Comparison of ENCODE assay signal across 1 cellular context in genomic region chr1:29230553-29231378, GRCh38.
TF ChIP-seq lines count a peak whose summit lies in the region.

A gene with protein sequence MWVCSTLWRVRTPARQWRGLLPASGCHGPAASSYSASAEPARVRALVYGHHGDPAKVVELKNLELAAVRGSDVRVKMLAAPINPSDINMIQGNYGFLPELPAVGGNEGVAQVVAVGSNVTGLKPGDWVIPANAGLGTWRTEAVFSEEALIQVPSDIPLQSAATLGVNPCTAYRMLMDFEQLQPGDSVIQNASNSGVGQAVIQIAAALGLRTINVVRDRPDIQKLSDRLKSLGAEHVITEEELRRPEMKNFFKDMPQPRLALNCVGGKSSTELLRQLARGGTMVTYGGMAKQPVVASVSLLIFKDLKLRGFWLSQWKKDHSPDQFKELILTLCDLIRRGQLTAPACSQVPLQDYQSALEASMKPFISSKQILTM (minus strand): TSS chr1:29230934. CDS start chr1:29230906, 28 bp downstream.

TF ChIP-seq in GM23338, 12 proteins besides CTCF, POLR2A, EP300 and RAD21 (continued from another document):
- TF ChIP-seq JUNB (IDR thresholded peaks at IDR 0.05; ENCODE audit: unreplicated experiment) = no peak
- no peak for TF ChIP-seq REST (IDR thresholded peaks at IDR 0.05; ENCODE audit: unreplicated experiment)
- no peak for TF ChIP-seq ZNF331 (CRISPR knock-in tag; IDR thresholded peaks at IDR 0.05; ENCODE audit: low read depth)
- no peak for TF ChIP-seq EZH2 (IDR thresholded peaks at IDR 0.05; ENCODE audit: low read depth, unreplicated experiment)
- TF ChIP-seq EZH2phosphoT487 (IDR thresholded peaks at IDR 0.05; ENCODE audit: unreplicated experiment) = no peak
TF ChIP-seq in GM23338: peak in this region for 3.
